Comparison of ENCODE assay signal across 8 cellular contexts in genomic region chr7:41955475-41956243, GRCh38.
DNase-seq lines count a peak whose midpoint lies in the region; ATAC-seq and TF ChIP-seq lines count a peak whose summit lies in the region.

No MANE protein-coding gene starts in this region.

- intact Hi-C loops in Right ventricle myocardium inferior (cut with DNase I) = no loop called here
- intact Hi-C loops in posterior vena cava (cut with DNase I) = no loop called here

- POLR2A ChIA-PET in GM10248 (lab: Yijun Ruan, JAX) = no interaction called here

- H3K27me3 ChIP-seq in WERI-Rb-1 (ENCODE audit: insufficient read depth, low read depth, severe bottlenecking) = peaks cover 39% of the 10 kb centered on the region

- DNase-seq in HFF-Myc (ENCODE audit: extremely low read depth, low read depth) (peak; percentile 89), WERI-Rb-1 (peak; percentile 63), Right ventricle myocardium inferior (ENCODE audit: missing footprints) (peak; percentile 94), posterior vena cava (ENCODE audit: low spot score) (peak; percentile 98), GM10248 (ENCODE audit: extremely low spot score) (no peak), NOMO-1 treated with dmso at 0.1 percent for 144 hours (lab: John Stamatoyannopoulos, UW; ENCODE audit: unreplicated experiment) (no peak), DMS114 treated with DMSO at 0.1 percent for 48 hours (lab: John Stamatoyannopoulos, UW; ENCODE audit: unreplicated experiment) (no peak)

- ATAC-seq in Right ventricle myocardium inferior = peak; percentile 98
- no peak for ATAC-seq in GM18505 (IDR thresholded peaks at IDR 0.05; ENCODE audit: unreplicated experiment)

- TF ChIP-seq POLR2A in GM18505 (IDR thresholded peaks at IDR 0.05; ENCODE audit: borderline replicate concordance, extremely low read depth, insufficient read depth, insufficient read length) = no peak

- H3K36me3 ChIP-seq in WERI-Rb-1 = no peaks in the 10 kb centered on the region

- TF ChIP-seq CTCF in HFF-Myc (IDR thresholded peaks at IDR 0.05; ENCODE audit: low read depth, low read length, missing control alignments) = no peak
- no peak for TF ChIP-seq CTCF in WERI-Rb-1 (IDR thresholded peaks at IDR 0.05; ENCODE audit: low read depth, low read length)
- TF ChIP-seq CTCF in GM10248 (IDR thresholded peaks at IDR 0.05; ENCODE audit: control extremely low read depth, extremely low read depth, low read depth, missing control alignments) = no peak

- CTCF ChIA-PET in GM10248 (lab: Yijun Ruan, JAX) = interaction anchor here (1.1 to 4.3 kb wide), 3 partner anchors 8 to 15 kb away, joined by 3 to 30 read pairs (median 10); no protein-coding TSS in a partner anchor

- no peak overlapping the region for H3K4me3 ChIP-seq in HFF-Myc (replicated peaks; ENCODE audit: low read depth, low read length)
- H3K4me3 ChIP-seq in WERI-Rb-1 (ENCODE audit: low read depth, low read length) = no peak overlapping the region

- no peaks in the 10 kb centered on the region for H3K9me3 ChIP-seq in WERI-Rb-1 (ENCODE audit: severe bottlenecking)

- H3K27ac ChIP-seq in WERI-Rb-1 = no peak overlapping the region

Comparison
In these comparisons a context has a peak if more than half of its experiments do, and no peak if none do; other contexts are left out.
1. DNase-seq: peak in HFF-Myc (single experiment), WERI-Rb-1 (single experiment), Right ventricle myocardium inferior (single experiment) and posterior vena cava (single experiment); none in GM10248 (single experiment), NOMO-1 treated with dmso at 0.1 percent for 144 hours (single experiment) and DMS114 treated with DMSO at 0.1 percent for 48 hours (single experiment).